ENCODE assay signal across 1 cellular context in the genomic region with DNA sequence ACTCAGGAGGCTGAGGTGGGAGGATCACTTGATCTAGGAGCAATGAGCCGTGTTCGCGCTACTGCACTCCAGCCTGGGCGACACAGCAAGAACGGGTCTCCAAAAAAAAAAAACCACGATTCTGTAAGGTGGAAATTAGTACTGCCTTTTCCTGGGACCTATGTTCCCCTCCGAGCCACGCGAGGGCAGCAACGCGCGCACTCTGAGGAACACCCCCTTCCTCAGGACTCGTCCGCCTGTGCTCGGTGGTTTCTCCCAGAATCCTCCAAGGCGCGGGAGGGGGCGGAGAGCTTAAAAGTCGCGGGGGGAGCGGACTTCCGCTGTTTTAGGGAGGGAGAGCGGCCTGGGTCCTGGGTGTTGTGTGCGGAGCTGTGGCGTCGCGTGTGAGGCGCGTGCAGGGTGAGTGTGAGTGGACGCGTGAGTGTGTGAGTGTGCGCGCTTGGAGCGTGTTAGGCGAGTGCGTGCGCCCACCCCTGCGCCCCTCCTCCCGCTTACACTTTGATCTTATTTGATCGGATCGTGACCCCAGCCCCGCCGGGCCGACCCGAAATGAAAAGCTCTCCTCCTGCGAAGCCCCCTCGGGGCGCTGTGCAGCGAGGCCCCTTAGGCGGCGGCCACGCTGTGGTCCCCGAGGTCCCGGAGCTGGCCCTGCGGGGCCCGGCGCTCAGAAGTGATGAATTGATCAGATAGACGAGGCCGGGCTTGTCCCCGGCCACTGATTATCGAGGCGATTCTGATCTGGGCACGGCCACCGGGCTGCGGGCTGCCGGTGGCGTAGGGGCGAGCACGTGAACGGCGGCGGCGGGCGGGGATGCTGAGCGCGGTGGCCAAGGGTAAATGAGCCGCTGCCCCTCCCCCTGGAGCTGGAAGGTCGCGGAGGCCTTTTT.
TF ChIP-seq lines count a peak whose summit lies in the region.

No MANE protein-coding gene starts in this region.

TF ChIP-seq in GM23338, 12 proteins besides CTCF, POLR2A, EP300 and RAD21 (continued from another document):
- TF ChIP-seq, protein P1, sequence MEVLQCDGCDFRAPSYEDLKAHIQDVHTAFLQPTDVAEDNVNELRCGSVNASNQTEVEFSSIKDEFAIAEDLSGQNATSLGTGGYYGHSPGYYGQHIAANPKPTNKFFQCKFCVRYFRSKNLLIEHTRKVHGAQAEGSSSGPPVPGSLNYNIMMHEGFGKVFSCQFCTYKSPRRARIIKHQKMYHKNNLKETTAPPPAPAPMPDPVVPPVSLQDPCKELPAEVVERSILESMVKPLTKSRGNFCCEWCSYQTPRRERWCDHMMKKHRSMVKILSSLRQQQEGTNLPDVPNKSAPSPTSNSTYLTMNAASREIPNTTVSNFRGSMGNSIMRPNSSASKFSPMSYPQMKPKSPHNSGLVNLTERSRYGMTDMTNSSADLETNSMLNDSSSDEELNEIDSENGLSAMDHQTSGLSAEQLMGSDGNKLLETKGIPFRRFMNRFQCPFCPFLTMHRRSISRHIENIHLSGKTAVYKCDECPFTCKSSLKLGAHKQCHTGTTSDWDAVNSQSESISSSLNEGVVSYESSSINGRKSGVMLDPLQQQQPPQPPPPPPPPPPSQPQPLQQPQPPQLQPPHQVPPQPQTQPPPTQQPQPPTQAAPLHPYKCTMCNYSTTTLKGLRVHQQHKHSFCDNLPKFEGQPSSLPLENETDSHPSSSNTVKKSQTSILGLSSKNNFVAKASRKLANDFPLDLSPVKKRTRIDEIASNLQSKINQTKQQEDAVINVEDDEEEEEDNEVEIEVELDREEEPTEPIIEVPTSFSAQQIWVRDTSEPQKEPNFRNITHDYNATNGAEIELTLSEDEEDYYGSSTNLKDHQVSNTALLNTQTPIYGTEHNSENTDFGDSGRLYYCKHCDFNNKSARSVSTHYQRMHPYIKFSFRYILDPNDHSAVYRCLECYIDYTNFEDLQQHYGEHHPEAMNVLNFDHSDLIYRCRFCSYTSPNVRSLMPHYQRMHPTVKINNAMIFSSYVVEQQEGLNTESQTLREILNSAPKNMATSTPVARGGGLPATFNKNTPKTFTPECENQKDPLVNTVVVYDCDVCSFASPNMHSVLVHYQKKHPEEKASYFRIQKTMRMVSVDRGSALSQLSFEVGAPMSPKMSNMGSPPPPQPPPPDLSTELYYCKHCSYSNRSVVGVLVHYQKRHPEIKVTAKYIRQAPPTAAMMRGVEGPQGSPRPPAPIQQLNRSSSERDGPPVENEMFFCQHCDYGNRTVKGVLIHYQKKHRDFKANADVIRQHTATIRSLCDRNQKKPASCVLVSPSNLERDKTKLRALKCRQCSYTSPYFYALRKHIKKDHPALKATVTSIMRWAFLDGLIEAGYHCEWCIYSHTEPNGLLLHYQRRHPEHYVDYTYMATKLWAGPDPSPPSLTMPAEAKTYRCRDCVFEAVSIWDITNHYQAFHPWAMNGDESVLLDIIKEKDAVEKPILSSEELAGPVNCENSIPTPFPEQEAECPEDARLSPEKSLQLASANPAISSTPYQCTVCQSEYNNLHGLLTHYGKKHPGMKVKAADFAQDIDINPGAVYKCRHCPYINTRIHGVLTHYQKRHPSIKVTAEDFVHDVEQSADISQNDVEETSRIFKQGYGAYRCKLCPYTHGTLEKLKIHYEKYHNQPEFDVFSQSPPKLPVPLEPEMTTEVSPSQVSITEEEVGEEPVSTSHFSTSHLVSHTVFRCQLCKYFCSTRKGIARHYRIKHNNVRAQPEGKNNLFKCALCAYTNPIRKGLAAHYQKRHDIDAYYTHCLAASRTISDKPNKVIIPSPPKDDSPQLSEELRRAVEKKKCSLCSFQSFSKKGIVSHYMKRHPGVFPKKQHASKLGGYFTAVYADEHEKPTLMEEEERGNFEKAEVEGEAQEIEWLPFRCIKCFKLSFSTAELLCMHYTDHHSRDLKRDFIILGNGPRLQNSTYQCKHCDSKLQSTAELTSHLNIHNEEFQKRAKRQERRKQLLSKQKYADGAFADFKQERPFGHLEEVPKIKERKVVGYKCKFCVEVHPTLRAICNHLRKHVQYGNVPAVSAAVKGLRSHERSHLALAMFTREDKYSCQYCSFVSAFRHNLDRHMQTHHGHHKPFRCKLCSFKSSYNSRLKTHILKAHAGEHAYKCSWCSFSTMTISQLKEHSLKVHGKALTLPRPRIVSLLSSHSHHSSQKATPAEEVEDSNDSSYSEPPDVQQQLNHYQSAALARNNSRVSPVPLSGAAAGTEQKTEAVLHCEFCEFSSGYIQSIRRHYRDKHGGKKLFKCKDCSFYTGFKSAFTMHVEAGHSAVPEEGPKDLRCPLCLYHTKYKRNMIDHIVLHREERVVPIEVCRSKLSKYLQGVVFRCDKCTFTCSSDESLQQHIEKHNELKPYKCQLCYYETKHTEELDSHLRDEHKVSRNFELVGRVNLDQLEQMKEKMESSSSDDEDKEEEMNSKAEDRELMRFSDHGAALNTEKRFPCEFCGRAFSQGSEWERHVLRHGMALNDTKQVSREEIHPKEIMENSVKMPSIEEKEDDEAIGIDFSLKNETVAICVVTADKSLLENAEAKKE (CRISPR knock-in tag; IDR thresholded peaks at IDR 0.05) = no peak
- TF ChIP-seq ZNF114 (CRISPR knock-in tag; IDR thresholded peaks at IDR 0.05) = no peak
